25 cellular contexts compared by ENCODE assay signal in genomic region chr22:43441216-43441615, GRCh38. TPM values are rescaled to one million over a fixed set of nuclear protein-coding genes. Genes with fewer than 3 reads are reported as not detected.
DNase-seq lines count a peak whose midpoint lies in the region; TF ChIP-seq lines count a peak whose summit lies in the region.
"Had no signal": no experiment of that assay in that cellular context is flagged by ENCODE, and none has a peak within 500 bp of the region (broad histone marks: within the 10 kb centered on the region; RNA-seq: fewer than 3 reads in every experiment).

No MANE protein-coding gene starts in this region.

- H3K36me3 ChIP-seq in left ventricle myocardium inferior (no peaks in the 10 kb centered on the region), endodermal cell (ENCODE audit: control insufficient read depth, insufficient read depth, low read length) (no peaks in the 10 kb centered on the region), WERI-Rb-1 (peaks cover 6% of the 10 kb centered on the region)
- H3K36me3 ChIP-seq: MG63 had no signal

- H3K27ac Mint-ChIP-seq in endodermal cell: no peak overlapping the region
- H3K27ac Mint-ChIP-seq: CD4-positive, alpha-beta T cell had no signal

- H3K9me3 Mint-ChIP-seq in endodermal cell: no peaks in the 10 kb centered on the region
- H3K9me3 Mint-ChIP-seq: CD4-positive, alpha-beta T cell had no signal

- peak; percentile 15 for DNase-seq in cardiac septum (ENCODE audit: low spot score)
- DNase-seq in left ventricle myocardium inferior: no peak
- peak; percentile 30 for DNase-seq in endodermal cell
- peak; percentile 47 for DNase-seq in posterior vena cava (ENCODE audit: low spot score)
- no peak for DNase-seq in NCI-H1105 treated with DMSO at 0.1 percent for 48 hours (lab: John Stamatoyannopoulos, UW)
- DNase-seq in WERI-Rb-1: no peak
- no peak for DNase-seq in activated naive CD4-positive, alpha-beta T cell (lab: John Stamatoyannopoulos, UW)
- DNase-seq: COR-L47, DMS53, GM23248, HCEC 1CT, IMR-90, KG1, MG63, NCI-H2029 treated with DMSO at 0.1 percent for 48 hours, NCI-H446 treated with DMSO at 0.1 percent for 48 hours, NCI-H526, NCI-H82, SHP77 treated with DMSO at 0.1 percent for 48 hours had no signal

- H3K27me3 ChIP-seq in left ventricle myocardium inferior (ENCODE audit: low read depth) (peaks cover 68% of the 10 kb centered on the region), endodermal cell (ENCODE audit: control insufficient read depth, insufficient read depth, low read length, poor library complexity, severe bottlenecking) (no peaks in the 10 kb centered on the region), WERI-Rb-1 (ENCODE audit: insufficient read depth, low read depth, severe bottlenecking) (no peaks in the 10 kb centered on the region)
- H3K27me3 ChIP-seq: MG63 had no signal

- H3K4me3 ChIP-seq in left ventricle myocardium inferior: no peak overlapping the region
- no peak overlapping the region for H3K4me3 ChIP-seq in endodermal cell (ENCODE audit: low read length)
- no peak overlapping the region for H3K4me3 ChIP-seq in WERI-Rb-1 (ENCODE audit: low read depth, low read length)
- H3K4me3 ChIP-seq: GM23248, MG63 had no signal

- no peaks in the 10 kb centered on the region for H3K4me1 Mint-ChIP-seq in endodermal cell

- WGBS in endodermal cell (ENCODE audit: insufficient coverage in 1 of 2, insufficient read length in 1 of 2), 2 experiments: 85 to 86% methylated on average over 4 to 6 of the region's 6 CpGs

- H3K4me1 ChIP-seq in left ventricle myocardium inferior (no peaks in the 10 kb centered on the region), endodermal cell (ENCODE audit: control insufficient read depth, insufficient read depth, low read length) (no peaks in the 10 kb centered on the region)

- no peaks in the 10 kb centered on the region for H3K36me3 Mint-ChIP-seq in endodermal cell (ENCODE audit: low read depth)

- TF ChIP-seq CTCF in left ventricle myocardium inferior (IDR thresholded peaks at IDR 0.05; ENCODE audit: borderline replicate concordance) (no peak), endodermal cell (conservative IDR thresholded peaks at IDR 0.05) (no peak), WERI-Rb-1 (IDR thresholded peaks at IDR 0.05; ENCODE audit: low read depth, low read length) (no peak)

- intact Hi-C loops in cardiac septum (cut with DNase I): no loop called here
- intact Hi-C loops in left ventricle myocardium inferior (cut with micrococcal nuclease): no loop called here
- intact Hi-C loops in posterior vena cava (cut with DNase I): no loop called here

- H3K4me3 Mint-ChIP-seq in endodermal cell: no peak overlapping the region
- H3K4me3 Mint-ChIP-seq: CD4-positive, alpha-beta T cell had no signal

- no peaks in the 10 kb centered on the region for H3K27me3 Mint-ChIP-seq in endodermal cell (ENCODE audit: insufficient read depth)
- H3K27me3 Mint-ChIP-seq: CD4-positive, alpha-beta T cell had no signal

- no peak overlapping the region for H3K27ac ChIP-seq in left ventricle myocardium inferior (replicated peaks)
- no peak overlapping the region for H3K27ac ChIP-seq in endodermal cell (ENCODE audit: low read depth, low read length)
- no peak overlapping the region for H3K27ac ChIP-seq in WERI-Rb-1
- H3K27ac ChIP-seq: GM23248, RWPE1 had no signal

- H3K9me3 ChIP-seq in left ventricle myocardium inferior (replicated peaks): no peaks in the 10 kb centered on the region
- no peaks in the 10 kb centered on the region for H3K9me3 ChIP-seq in endodermal cell (ENCODE audit: control insufficient read depth, low read length)
- no peaks in the 10 kb centered on the region for H3K9me3 ChIP-seq in WERI-Rb-1 (ENCODE audit: severe bottlenecking)
- H3K9me3 ChIP-seq: MG63 had no signal

- no peak overlapping the region for H3K9ac ChIP-seq in endodermal cell (ENCODE audit: extremely low read depth, low read length, poor library complexity, severe bottlenecking)
- H3K9ac ChIP-seq: GM23248 had no signal

RNA-seq across cellular contexts. Expression of gene MPPED1, which starts 29.4 kb away (rescaled TPM):
- total RNA-seq in cardiac septum (not detected), left ventricle myocardium inferior (not detected), endodermal cell (under 1 TPM; 0.11 to 0.59 TPM), posterior vena cava (not detected)
- polyA plus RNA-seq in endodermal cell (2013, experiment 1 of 2): 0.75 TPM
- polyA plus RNA-seq in endodermal cell (2013, experiment 2 of 2): 0.70 TPM
- total RNA-seq: A172; CD4-positive, alpha-beta T cell; Daoy; G401; GM23248; IMR-90 had no signal
- polyA plus RNA-seq: BJ, GM23248, IMR-90 had no signal

Comparison
In these comparisons a context has a peak if more than half of its experiments do, and no peak if none do; other contexts are left out.
1. DNase-seq: peak in cardiac septum (single experiment), endodermal cell (single experiment) and posterior vena cava (single experiment); none in left ventricle myocardium inferior (single experiment), NCI-H1105 treated with DMSO at 0.1 percent for 48 hours (single experiment), WERI-Rb-1 (single experiment) and activated naive CD4-positive, alpha-beta T cell (0 of 4).